16 cellular contexts compared by ENCODE assay signal in the genomic region with DNA sequence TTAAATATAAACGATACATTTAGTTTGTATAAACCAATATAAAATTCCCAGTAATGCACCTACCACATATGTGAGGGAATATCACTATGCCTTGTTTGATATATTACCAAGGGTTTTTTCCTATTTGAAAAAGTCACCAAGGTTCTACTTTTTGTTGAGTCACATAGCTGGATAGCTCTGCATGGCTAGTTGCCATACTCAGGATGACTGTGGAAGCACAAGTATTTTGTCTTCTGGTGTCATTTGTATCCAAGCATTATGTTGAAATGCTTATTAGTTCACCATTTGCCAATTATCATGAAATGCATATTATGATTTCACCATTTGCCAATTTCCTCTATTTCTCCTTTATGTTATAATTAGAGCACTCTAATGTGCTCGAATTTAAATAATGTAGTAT.
"Had no signal": no experiment of that assay in that cellular context is flagged by ENCODE, and none has a peak within 500 bp of the region (broad histone marks: within the 10 kb centered on the region; RNA-seq: fewer than 3 reads in every experiment).

No MANE protein-coding gene starts in this region.

- ATAC-seq: activated CD8-positive, alpha-beta T cell treated with anti-CD3 and anti-CD28 coated beads for 36 hours; activated naive CD8-positive, alpha-beta T cell treated with anti-CD3 and anti-CD28 coated beads, Interleukin-2, amount 50 U/mL, for 24 hours; gastroesophageal sphincter; pancreas had no signal

- DNase-seq: activated CD4-positive, alpha-beta T cell treated with anti-CD3 and anti-CD28 coated beads for 4 hours; activated CD8-positive, alpha-beta memory T cell treated with anti-CD3 and anti-CD28 coated beads, Interleukin-2, amount 50 U/mL, for 4 hours; activated CD8-positive, alpha-beta T cell treated with anti-CD3 and anti-CD28 coated beads for 36 hours; activated naive CD4-positive, alpha-beta T cell; activated naive CD8-positive, alpha-beta T cell treated with anti-CD3 and anti-CD28 coated beads, Interleukin-2, amount 50 U/mL, for 24 hours; dermis blood vessel endothelial cell; erythroblast; naive B cell; pancreas; retina; stimulated activated CD4-positive, alpha-beta T cell treated with anti-CD3 and anti-CD28 coated beads, Interleukin-4, amount 100 ng/mL, for 4 hours; stomach; T1000; tibial artery; WERI-Rb-1 had no signal
